Comparison of ENCODE assay signal across 9 cellular contexts in the genomic region with DNA sequence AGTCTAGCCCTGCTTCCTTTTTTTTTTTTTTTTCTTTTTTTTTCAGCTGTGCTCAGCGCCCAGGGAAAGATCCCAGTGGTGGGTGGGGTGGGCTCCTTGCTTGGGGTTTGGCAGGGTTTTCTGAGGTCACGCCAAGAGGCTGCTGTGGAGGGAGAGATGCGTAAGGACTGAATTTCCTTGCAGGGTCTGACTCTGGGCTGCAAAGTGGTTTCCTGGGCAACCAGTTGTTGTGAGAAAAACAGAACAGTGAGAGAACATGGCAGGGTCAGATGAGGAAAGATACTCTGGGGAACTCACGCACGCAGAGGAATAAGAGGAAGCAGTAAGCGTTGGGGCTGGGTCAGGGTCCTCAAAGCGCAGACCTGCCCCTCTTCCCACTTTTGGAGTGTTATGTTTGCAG.
DNase-seq lines count a peak whose midpoint lies in the region; ATAC-seq, FAIRE-seq and TF ChIP-seq lines count a peak whose summit lies in the region.
"Had no signal": no experiment of that assay in that cellular context is flagged by ENCODE, and none has a peak within 500 bp of the region (broad histone marks: within the 10 kb centered on the region; RNA-seq: fewer than 3 reads in every experiment).

No MANE protein-coding gene starts in this region.

- H3K9me3 ChIP-seq in colonic mucosa: no peaks in the 10 kb centered on the region
- H3K9me3 ChIP-seq in lower lobe of right lung: peaks cover 6% of the 10 kb centered on the region
- H3K9me3 ChIP-seq in transverse colon: peaks cover 0 to 5% of the 10 kb centered on the region in 2 donors

- H3K27me3 ChIP-seq in colonic mucosa (no peaks in the 10 kb centered on the region), lower lobe of right lung (ENCODE audit: low read depth) (peaks cover 17% of the 10 kb centered on the region), transverse colon (no peaks in the 10 kb centered on the region)

- peaks cover 2% of the 10 kb centered on the region for H3K36me3 Mint-ChIP-seq in activated T-cell treated with anti-CD3 and anti-CD28 coated beads, Interleukin-2, amount 50 U/mL, for 24 hours (ENCODE audit: low read depth)

- H3K36me3 ChIP-seq in colonic mucosa (no peaks in the 10 kb centered on the region), lower lobe of right lung (no peaks in the 10 kb centered on the region), transverse colon (no peaks in the 10 kb centered on the region)

- H3K27me3 Mint-ChIP-seq in activated T-cell treated with anti-CD3 and anti-CD28 coated beads, Interleukin-2, amount 50 U/mL, for 24 hours: peaks cover 57% of the 10 kb centered on the region

- no peak overlapping the region for H3K4me3 ChIP-seq in colonic mucosa
- H3K4me3 ChIP-seq in lower lobe of right lung: no peak overlapping the region
- no peak overlapping the region for H3K4me3 ChIP-seq in transverse colon

- H3K4me1 ChIP-seq in colonic mucosa (no peaks in the 10 kb centered on the region), lower lobe of right lung (peaks cover 6% of the 10 kb centered on the region), transverse colon (peaks cover 0 to 12% (median 3%) of the 10 kb centered on the region in 4 donors)

- H3K4me3 Mint-ChIP-seq in activated T-cell treated with anti-CD3 and anti-CD28 coated beads, Interleukin-2, amount 50 U/mL, for 24 hours: no peak overlapping the region

- ATAC-seq in lower lobe of right lung (peak; percentile 70 to 85), GM19395 (IDR thresholded peaks at IDR 0.05; ENCODE audit: unreplicated experiment) (no peak)

- peak; percentile 58 for TF ChIP-seq EP300 in transverse colon (IDR thresholded peaks at IDR 0.05; ENCODE audit: low read depth)

- TF ChIP-seq CTCF in colonic mucosa (IDR thresholded peaks at IDR 0.05): no peak
- TF ChIP-seq CTCF in lower lobe of right lung (IDR thresholded peaks at IDR 0.05): no peak
- no peak for TF ChIP-seq CTCF in transverse colon (IDR thresholded peaks at IDR 0.05)

- in situ Hi-C loops in transverse colon (cut with MboI; ENCODE audit: low pct_ligation_motif_present in 1 of 4, low pct_unique_long_range_greater_than_20kb in 1 of 4, low sequenced_read_pairs in 3 of 4): loop anchor here in 3 of 4 donors (5.0 to 25.0 kb wide), 3 partner anchors 194 to 756 kb away; no protein-coding TSS in a partner anchor

- H3K27ac ChIP-seq in colonic mucosa (no peak overlapping the region), lower lobe of right lung (peak overlapping the region; percentile 28), transverse colon (peak overlapping the region; percentile 6 to 57 (median 44))

- H3K4me1 Mint-ChIP-seq in activated T-cell treated with anti-CD3 and anti-CD28 coated beads, Interleukin-2, amount 50 U/mL, for 24 hours (ENCODE audit: low read depth): peaks cover 21% of the 10 kb centered on the region

- intact Hi-C loops in colonic mucosa (cut with DNase I): no loop called here
- intact Hi-C loops in lower lobe of right lung (cut with DNase I): loop anchor here (10.0 kb wide), 1 partner anchor 194 kb away; no protein-coding TSS in a partner anchor
- intact Hi-C loops in transverse colon (cut with DNase I; ENCODE audit: low total_unique reads): no loop called here

- no peak for FAIRE-seq in RCC 7860 (lab: Jason Lieb, UNC)
- FAIRE-seq: A204.1 had no signal

- no peak overlapping the region for H3K9ac ChIP-seq in colonic mucosa (ENCODE audit: low read depth in 2 of 2, low read length in 2 of 2)

- peaks cover 19% of the 10 kb centered on the region for H3K9me3 Mint-ChIP-seq in activated T-cell treated with anti-CD3 and anti-CD28 coated beads, Interleukin-2, amount 50 U/mL, for 24 hours

- TF ChIP-seq POLR2A in transverse colon (IDR thresholded peaks at IDR 0.05): no peak

- DNase-seq in activated T-cell treated with anti-CD3 and anti-CD28 coated beads, Interleukin-2, amount 50 U/mL, for 24 hours: peak; percentile 22
- no peak for DNase-seq in activated T-cell treated with anti-CD3 and anti-CD28 coated beads, Interleukin-2, amount 50 U/mL, for 1 hour
- DNase-seq in colonic mucosa (peak; percentile 43), lower lobe of right lung (peak; percentile 67), transverse colon (peak; percentile 49), RCC 7860 (ENCODE audit: low spot score) (no peak), NCI-H2029 (lab: John Stamatoyannopoulos, UW) (no peak)

- 0 to 10% methylated on average over 3 to 7 of the region's 7 CpGs for WGBS in transverse colon (ENCODE audit: low coverage in 1 of 2), 2 donors

- H3K27ac Mint-ChIP-seq in activated T-cell treated with anti-CD3 and anti-CD28 coated beads, Interleukin-2, amount 50 U/mL, for 24 hours: no peak overlapping the region

Comparison
In these comparisons a context has a peak if more than half of its experiments do, and no peak if none do; other contexts are left out.
1. DNase-seq: peak in activated T-cell treated with anti-CD3 and anti-CD28 coated beads, Interleukin-2, amount 50 U/mL, for 24 hours (single experiment), colonic mucosa (single experiment), lower lobe of right lung (single experiment) and transverse colon (single experiment); none in activated T-cell treated with anti-CD3 and anti-CD28 coated beads, Interleukin-2, amount 50 U/mL, for 1 hour (single experiment), RCC 7860 (single experiment) and NCI-H2029 (single experiment).